Comparison of ENCODE assay signal across 26 cellular contexts in the genomic region with DNA sequence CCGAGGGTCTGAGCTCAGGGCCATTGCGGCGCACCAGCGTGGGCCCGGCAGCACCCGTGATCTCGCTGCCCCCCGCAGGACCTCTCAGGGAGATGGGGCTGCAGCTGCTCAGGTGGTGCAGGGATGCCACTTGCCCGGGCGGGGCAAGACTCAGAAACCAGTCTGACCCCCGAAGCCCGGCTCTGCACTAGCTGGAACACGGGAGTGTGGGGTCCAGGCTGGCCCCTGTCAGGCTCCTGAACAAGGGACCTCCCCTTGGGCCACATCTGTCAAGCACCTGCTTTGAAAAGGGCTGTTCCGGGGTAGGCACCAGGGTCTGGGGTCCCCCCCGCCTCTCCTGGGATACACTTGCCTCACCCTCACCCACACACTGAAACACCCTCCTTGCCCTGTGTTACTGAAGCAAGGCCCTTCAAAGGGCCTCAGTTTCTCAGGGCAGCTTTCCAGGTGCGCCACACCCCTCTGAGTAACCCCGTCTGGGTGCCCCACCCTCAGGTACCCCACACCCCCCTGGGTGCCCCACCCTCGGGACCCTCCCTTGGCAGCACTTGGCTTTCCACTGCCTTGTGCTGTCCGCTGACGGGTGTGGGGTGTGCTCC.
A peak's percentile ranks its signal among the peaks of the same experiment; 100 is the strongest.
DNase-seq lines count a peak whose midpoint lies in the region; ATAC-seq and TF ChIP-seq lines count a peak whose summit lies in the region.
"Had no signal": no experiment of that assay in that cellular context is flagged by ENCODE, and none has a peak within 500 bp of the region (broad histone marks: within the 10 kb centered on the region; RNA-seq: fewer than 3 reads in every experiment).

No MANE protein-coding gene starts in this region.

- H3K4me3 Mint-ChIP-seq in activated naive CD4-positive, alpha-beta T cell treated with anti-CD3 and anti-CD28 coated beads, Interleukin-2, amount 10 ng/mL, durations not matched to agents 7 days and 5 days: no peak overlapping the region
- H3K4me3 Mint-ChIP-seq: HFFc6, memory B cell, nephron progenitor cell had no signal

- no peaks in the 10 kb centered on the region for H3K27me3 Mint-ChIP-seq in activated naive CD4-positive, alpha-beta T cell treated with anti-CD3 and anti-CD28 coated beads, Interleukin-2, amount 10 ng/mL, durations not matched to agents 7 days and 5 days
- H3K27me3 Mint-ChIP-seq: memory B cell had no signal

- intact Hi-C loops in tibial artery (cut with DNase I; ENCODE audit: low total_unique reads): no loop called here

- no peaks in the 10 kb centered on the region for H3K4me1 ChIP-seq in tibial artery
- H3K4me1 ChIP-seq: foreskin keratinocyte had no signal

- ATAC-seq in HG03378 (IDR thresholded peaks at IDR 0.05; ENCODE audit: unreplicated experiment): no peak
- ATAC-seq: foreskin keratinocyte had no signal

- H3K4me3 ChIP-seq in WERI-Rb-1 (ENCODE audit: low read depth, low read length) (no peak overlapping the region), tibial artery (no peak overlapping the region)
- H3K4me3 ChIP-seq: hepatocyte, MG63, smooth muscle cell had no signal

- DNase-seq in activated naive CD4-positive, alpha-beta T cell treated with anti-CD3 and anti-CD28 coated beads, Interleukin-2, amount 50 U/mL, for 16 hours: peak; percentile 5
- no peak for DNase-seq in activated naive CD4-positive, alpha-beta T cell treated with anti-CD3 and anti-CD28 coated beads, Interleukin-2, amount 10 ng/mL, durations not matched to agents 7 days and 5 days
- DNase-seq in WERI-Rb-1 (peak; percentile 2), mesenteric fat pad (ENCODE audit: low spot score) (peak; percentile 89), tibial artery (peak; percentile 12 to 62), AG08395 (ENCODE audit: low spot score) (no peak), NCI-H510A treated with DMSO at 0.1 percent for 48 hours (lab: John Stamatoyannopoulos, UW) (no peak)
- DNase-seq: activated CD4-positive, alpha-beta T cell treated with anti-CD3 and anti-CD28 coated beads for 4 hours; activated gamma-delta T cell; central memory CD4-positive, alpha-beta T cell; erythroblast; foreskin keratinocyte; GDM1; HFFc6; MG63; NCI-H1436 treated with DMSO at 0.1 percent for 48 hours; NCI-H2171; NCI-H69; nephron progenitor cell; SHP77 had no signal

- H3K27me3 ChIP-seq in WERI-Rb-1 (ENCODE audit: insufficient read depth, low read depth, severe bottlenecking) (no peaks in the 10 kb centered on the region), tibial artery (no peaks in the 10 kb centered on the region)
- H3K27me3 ChIP-seq: foreskin keratinocyte, hepatocyte, MG63 had no signal

- H3K36me3 Mint-ChIP-seq in activated naive CD4-positive, alpha-beta T cell treated with anti-CD3 and anti-CD28 coated beads, Interleukin-2, amount 10 ng/mL, durations not matched to agents 7 days and 5 days: peaks cover 9% of the 10 kb centered on the region

- CTCF ChIA-PET in activated naive CD4-positive, alpha-beta T cell treated with anti-CD3 and anti-CD28 coated beads, Interleukin-2, amount 10 ng/mL, durations not matched to agents 7 days and 5 days (lab: Charles Lee): no interaction called here

- H3K9me3 ChIP-seq in WERI-Rb-1 (ENCODE audit: severe bottlenecking): no peaks in the 10 kb centered on the region
- peaks cover 0 to 7% (median 6%) of the 10 kb centered on the region in 3 donors for H3K9me3 ChIP-seq in tibial artery
- H3K9me3 ChIP-seq: MG63 had no signal

- H3K27ac Mint-ChIP-seq in activated naive CD4-positive, alpha-beta T cell treated with anti-CD3 and anti-CD28 coated beads, Interleukin-2, amount 10 ng/mL, durations not matched to agents 7 days and 5 days: no peak overlapping the region
- H3K27ac Mint-ChIP-seq: HFFc6, memory B cell, nephron progenitor cell had no signal

- no peaks in the 10 kb centered on the region for H3K4me1 Mint-ChIP-seq in activated naive CD4-positive, alpha-beta T cell treated with anti-CD3 and anti-CD28 coated beads, Interleukin-2, amount 10 ng/mL, durations not matched to agents 7 days and 5 days
- H3K4me1 Mint-ChIP-seq: nephron progenitor cell had no signal

- TF ChIP-seq CTCF in WERI-Rb-1 (IDR thresholded peaks at IDR 0.05; ENCODE audit: low read depth, low read length) (no peak), tibial artery (IDR thresholded peaks at IDR 0.05) (no peak)

- no peak overlapping the region for H3K27ac ChIP-seq in WERI-Rb-1
- H3K27ac ChIP-seq in tibial artery: no peak overlapping the region
- H3K27ac ChIP-seq: C4-2B, foreskin keratinocyte, hepatocyte, HL-60 had no signal

- H3K36me3 ChIP-seq in WERI-Rb-1 (no peaks in the 10 kb centered on the region; the same call in 1 of the 2 replicates), tibial artery (peaks cover 21 to 43% (median 39%) of the 10 kb centered on the region in 3 donors)
- H3K36me3 ChIP-seq: MG63 had no signal

- peaks cover 10% of the 10 kb centered on the region for H3K9me3 Mint-ChIP-seq in activated naive CD4-positive, alpha-beta T cell treated with anti-CD3 and anti-CD28 coated beads, Interleukin-2, amount 10 ng/mL, durations not matched to agents 7 days and 5 days
- H3K9me3 Mint-ChIP-seq: memory B cell had no signal

Comparison
In these comparisons a context has a peak if more than half of its experiments do, and no peak if none do; other contexts are left out.
1. DNase-seq: peak in activated naive CD4-positive, alpha-beta T cell treated with anti-CD3 and anti-CD28 coated beads, Interleukin-2, amount 50 U/mL, for 16 hours (single experiment), WERI-Rb-1 (single experiment), mesenteric fat pad (single experiment) and tibial artery (2 of 2); none in activated naive CD4-positive, alpha-beta T cell treated with anti-CD3 and anti-CD28 coated beads, Interleukin-2, amount 10 ng/mL, durations not matched to agents 7 days and 5 days (single experiment), AG08395 (single experiment) and NCI-H510A treated with DMSO at 0.1 percent for 48 hours (single experiment).